Comparison of ENCODE assay signal across 11 cellular contexts in genomic region chr17:77644181-77644972, GRCh38.
DNase-seq lines count a peak whose midpoint lies in the region; ATAC-seq and TF ChIP-seq lines count a peak whose summit lies in the region.
"Had no signal": no experiment of that assay in that cellular context is flagged by ENCODE, and none has a peak within 500 bp of the region (broad histone marks: within the 10 kb centered on the region; RNA-seq: fewer than 3 reads in every experiment).

No MANE protein-coding gene starts in this region.

- H4K12ac ChIP-seq in trophoblast cell (ENCODE audit: low read depth, low read length): no peak overlapping the region

- no peaks in the 10 kb centered on the region for H3K36me3 Mint-ChIP-seq in CD4-positive, alpha-beta memory T cell
- H3K36me3 Mint-ChIP-seq in endodermal cell (ENCODE audit: low read depth): no peaks in the 10 kb centered on the region
- H3K36me3 Mint-ChIP-seq: naive B cell had no signal

- no peak for TF ChIP-seq CTCF in DND-41 (IDR thresholded peaks at IDR 0.05; ENCODE audit: borderline replicate concordance, extremely low read depth, low read length, poor library complexity, severe bottlenecking)
- no peak for TF ChIP-seq CTCF in endodermal cell (conservative IDR thresholded peaks at IDR 0.05)
- TF ChIP-seq CTCF in GM13976 (IDR thresholded peaks at IDR 0.05; ENCODE audit: borderline replicate concordance, control extremely low read depth, extremely low read depth, insufficient read depth, missing control alignments): no peak

- H2BK5ac ChIP-seq in trophoblast cell (ENCODE audit: low read depth, low read length, poor library complexity): no peak overlapping the region

- H3K27ac Mint-ChIP-seq in CD4-positive, alpha-beta memory T cell: peak overlapping the region in 3 of 7 donors; percentile 59 to 86 (median 67)
- H3K27ac Mint-ChIP-seq in endodermal cell: no peak overlapping the region
- H3K27ac Mint-ChIP-seq: naive B cell had no signal

- H2BK120ac ChIP-seq in trophoblast cell (ENCODE audit: insufficient read depth, low read length, poor library complexity): no peak overlapping the region

- in situ Hi-C loops in GM13976 (cut with MboI; ENCODE audit: low sequenced_read_pairs, unreplicated experiment): no loop called here

- H3K79me1 ChIP-seq in trophoblast cell (ENCODE audit: low read length): no peaks in the 10 kb centered on the region

- H3K4me2 ChIP-seq in DND-41 (ENCODE audit: insufficient read depth, low read length) (peak overlapping the region; percentile 68), trophoblast cell (ENCODE audit: low read length) (no peak overlapping the region)

- no peak for DNase-seq in CD4-positive, alpha-beta memory T cell
- DNase-seq in DND-41 (no peak), SHP77 (lab: John Stamatoyannopoulos, UW) (peak; percentile 67 to 75), endodermal cell (peak; percentile 48), GM13976 (ENCODE audit: low spot score) (no peak), trophoblast cell (no peak)
- DNase-seq: left ventricle myocardium superior, naive B cell, SW 1271 had no signal

- no peak overlapping the region for H4K91ac ChIP-seq in trophoblast cell (ENCODE audit: low read depth, low read length)

- H3K36me3 ChIP-seq in CD4-positive, alpha-beta memory T cell (ENCODE audit: insufficient read depth, low read length): no peaks in the 10 kb centered on the region
- H3K36me3 ChIP-seq in DND-41 (ENCODE audit: insufficient read depth, low read length) (no peaks in the 10 kb centered on the region), endodermal cell (ENCODE audit: control insufficient read depth, insufficient read depth, low read length) (no peaks in the 10 kb centered on the region), trophoblast cell (ENCODE audit: control insufficient read depth in 1 of 2, insufficient read depth in 2 of 2, low read length in 2 of 2) (no peaks in the 10 kb centered on the region)

- H3K27me3 ChIP-seq in CD4-positive, alpha-beta memory T cell (ENCODE audit: insufficient read depth, low read length): no peaks in the 10 kb centered on the region
- H3K27me3 ChIP-seq in DND-41 (ENCODE audit: insufficient read depth, low read length, poor library complexity) (peaks cover 6% of the 10 kb centered on the region), endodermal cell (ENCODE audit: control insufficient read depth, insufficient read depth, low read length, poor library complexity, severe bottlenecking) (peaks cover 3% of the 10 kb centered on the region), trophoblast cell (ENCODE audit: insufficient read depth, low read length) (peaks cover 2% of the 10 kb centered on the region)

- CTCF ChIA-PET in CD4-positive, alpha-beta memory T cell (lab: Charles Lee; ENCODE audit: partially characterized antibody): interaction anchor here (1.0 to 2.3 kb wide), 11 partner anchors 20 to 891 kb away, joined by 3 to 17 read pairs (median 4); partner anchors contain the start of gene TNRC6C

- H3K4me3 ChIP-seq in CD4-positive, alpha-beta memory T cell (ENCODE audit: low read length in 2 of 2): peak overlapping the region in 1 of 2 donors; percentile 55
- H3K4me3 ChIP-seq in DND-41 (ENCODE audit: low read depth in 1 of 2, low read length in 2 of 2) (no peak overlapping the region; a peak in 1 of 4 replicates), endodermal cell (ENCODE audit: low read length) (no peak overlapping the region), trophoblast cell (ENCODE audit: low read depth, low read length) (no peak overlapping the region)

- H3K79me2 ChIP-seq in DND-41 (ENCODE audit: insufficient read depth, low read length) (no peaks in the 10 kb centered on the region), trophoblast cell (ENCODE audit: control insufficient read depth, insufficient read depth, low read length, poor library complexity) (no peaks in the 10 kb centered on the region)

- peak overlapping the region in 6 of 8 donors; percentile 46 to 95 (median 88) for H3K4me3 Mint-ChIP-seq in CD4-positive, alpha-beta memory T cell
- H3K4me3 Mint-ChIP-seq in endodermal cell: no peak overlapping the region

- peaks cover 9 to 25% (median 21%) of the 10 kb centered on the region in 4 donors for H3K4me1 Mint-ChIP-seq in CD4-positive, alpha-beta memory T cell
- peaks cover 2% of the 10 kb centered on the region for H3K4me1 Mint-ChIP-seq in endodermal cell
- H3K4me1 Mint-ChIP-seq: naive B cell had no signal

- peak overlapping the region; percentile 8 for H3K27ac ChIP-seq in CD4-positive, alpha-beta memory T cell (ENCODE audit: low read depth, low read length)
- H3K27ac ChIP-seq in DND-41 (ENCODE audit: low read length) (peak overlapping the region; percentile 92), endodermal cell (ENCODE audit: low read depth, low read length) (no peak overlapping the region), trophoblast cell (ENCODE audit: low read depth, low read length) (no peak overlapping the region)

- POLR2A ChIA-PET in CD4-positive, alpha-beta memory T cell (lab: Charles Lee; ENCODE audit: partially characterized antibody): interaction anchor here (0.5 to 3.2 kb wide), 12 partner anchors 9 to 377 kb away, joined by 3 to 33 read pairs (median 4); partner anchors contain the start of gene TNRC6C

- H2BK12ac ChIP-seq in trophoblast cell (ENCODE audit: low read length): no peak overlapping the region

- intact Hi-C loops in CD4-positive, alpha-beta memory T cell (cut with micrococcal nuclease): loop anchor here (2.0 to 10.0 kb wide), 2 partner anchors 50 to 314 kb away; partner anchors contain the start of gene TNRC6C

- no peak overlapping the region for H2AK5ac ChIP-seq in trophoblast cell (ENCODE audit: low read length)

- H3K23ac ChIP-seq in trophoblast cell (ENCODE audit: low read length): no peak overlapping the region

- H3K14ac ChIP-seq in trophoblast cell (ENCODE audit: low read length): no peak overlapping the region

- H3K9me3 ChIP-seq in CD4-positive, alpha-beta memory T cell (ENCODE audit: control insufficient read depth in 1 of 2, low read length in 2 of 2): no peaks in the 10 kb centered on the region
- H3K9me3 ChIP-seq in DND-41 (ENCODE audit: insufficient read depth, low read length, severe bottlenecking) (no peaks in the 10 kb centered on the region), endodermal cell (ENCODE audit: control insufficient read depth, low read length) (peaks cover 22% of the 10 kb centered on the region), trophoblast cell (ENCODE audit: insufficient read depth, low read depth, low read length) (peaks cover 4% of the 10 kb centered on the region)

- H4K8ac ChIP-seq in trophoblast cell (ENCODE audit: low read depth, low read length): no peak overlapping the region

- ATAC-seq in DND-41 (ENCODE audit: insufficient read depth, low read depth): peak; percentile 11; the same call in 2 of the 3 replicates
- no peak for ATAC-seq in HG03025 (IDR thresholded peaks at IDR 0.05; ENCODE audit: low FRiP score, unreplicated experiment)
- ATAC-seq: left ventricle myocardium superior, Panc1 had no signal

- H3K9me3 Mint-ChIP-seq in CD4-positive, alpha-beta memory T cell: peaks cover 0 to 3% (median 0%) of the 10 kb centered on the region in 8 donors
- H3K9me3 Mint-ChIP-seq in endodermal cell: peaks cover 17% of the 10 kb centered on the region

- H3K9ac ChIP-seq in DND-41 (ENCODE audit: low read depth, low read length) (peak overlapping the region; percentile 53; the same call in 1 of the 2 replicates), endodermal cell (ENCODE audit: extremely low read depth, low read length, poor library complexity, severe bottlenecking) (no peak overlapping the region), trophoblast cell (ENCODE audit: low read length) (no peak overlapping the region)

- no peaks in the 10 kb centered on the region for H4K20me1 ChIP-seq in DND-41 (ENCODE audit: insufficient read depth, low read length)

- no peak overlapping the region for H3K18ac ChIP-seq in trophoblast cell (ENCODE audit: low read length)

- H3K27me3 Mint-ChIP-seq in CD4-positive, alpha-beta memory T cell: no peaks in the 10 kb centered on the region
- H3K27me3 Mint-ChIP-seq in endodermal cell (ENCODE audit: insufficient read depth): peaks cover 24% of the 10 kb centered on the region

- H3K4ac ChIP-seq in trophoblast cell (ENCODE audit: low read depth, low read length): no peak overlapping the region

- H2AFZ ChIP-seq in DND-41 (ENCODE audit: low read depth, low read length): no peak overlapping the region
- H2AFZ ChIP-seq in trophoblast cell (ENCODE audit: insufficient read depth, low read length, poor library complexity): no peak overlapping the region

- peaks cover 20% of the 10 kb centered on the region for H3K4me1 ChIP-seq in CD4-positive, alpha-beta memory T cell (ENCODE audit: insufficient read depth, low read length)
- H3K4me1 ChIP-seq in DND-41 (ENCODE audit: insufficient read depth, low read length) (peaks cover 25% of the 10 kb centered on the region), endodermal cell (ENCODE audit: control insufficient read depth, insufficient read depth, low read length) (no peaks in the 10 kb centered on the region), trophoblast cell (ENCODE audit: control insufficient read depth in 1 of 2, insufficient read depth in 2 of 2, low read length in 2 of 2) (no peaks in the 10 kb centered on the region)

- 86 to 90% methylated on average over 10 to 13 of the region's 13 CpGs for WGBS in endodermal cell (ENCODE audit: insufficient coverage in 1 of 2, insufficient read length in 1 of 2), 2 experiments
- WGBS in trophoblast cell (ENCODE audit: extremely low coverage, insufficient coverage, insufficient read length): no CpG with 5 or more reads among the region's 13 CpGs

Comparison
In these comparisons a context has a peak if more than half of its experiments do, and no peak if none do; other contexts are left out.
1. DNase-seq: peak in SHP77 (2 of 2) and endodermal cell (single experiment); none in CD4-positive, alpha-beta memory T cell (0 of 5), DND-41 (single experiment), GM13976 (single experiment) and trophoblast cell (0 of 2).
2. H3K27ac ChIP-seq: peak in CD4-positive, alpha-beta memory T cell (single experiment) and DND-41 (single experiment); none in endodermal cell (single experiment) and trophoblast cell (single experiment).